ENCODE assay signal across 8 cellular contexts in genomic region chr14:24051162-24051788, GRCh38. TPM values are rescaled to one million over a fixed set of nuclear protein-coding genes. Genes with fewer than 3 reads are reported as not detected.
DNase-seq lines count a peak whose midpoint lies in the region; ATAC-seq lines count a peak whose summit lies in the region.

No MANE protein-coding gene starts in this region.

- ATAC-seq in HG02642 (IDR thresholded peaks at IDR 0.05; ENCODE audit: poor library complexity, unreplicated experiment): peak; percentile 3
- no peak for ATAC-seq in activated T-helper 17 cell treated with anti-CD3 and anti-CD28 coated beads, Interleukin-2, amount 50 U/mL, for 72 hours (replicated peaks)

- no peak overlapping the region for H3K27ac Mint-ChIP-seq in activated T-helper 17 cell treated with anti-CD3 and anti-CD28 coated beads, Interleukin-2, amount 50 U/mL, for 72 hours

- peak; percentile 35 for DNase-seq in ELF-1 (ENCODE audit: low read depth, low spot score)
- DNase-seq in cerebellar nuclear complex (lab: John Stamatoyannopoulos, UW): no peak
- DNase-seq in EL: no peak
- DNase-seq in T1000 (lab: John Stamatoyannopoulos, UW): no peak

- H3K27ac ChIP-seq in skeletal muscle tissue (ENCODE audit: low read depth, low read length): no peak overlapping the region

- H3K4me1 Mint-ChIP-seq in activated T-helper 17 cell treated with anti-CD3 and anti-CD28 coated beads, Interleukin-2, amount 50 U/mL, for 72 hours: peaks cover 15% of the 10 kb centered on the region

- H3K27me3 Mint-ChIP-seq in activated T-helper 17 cell treated with anti-CD3 and anti-CD28 coated beads, Interleukin-2, amount 50 U/mL, for 72 hours: peaks cover 6% of the 10 kb centered on the region

- H3K4me3 Mint-ChIP-seq in activated T-helper 17 cell treated with anti-CD3 and anti-CD28 coated beads, Interleukin-2, amount 50 U/mL, for 72 hours: peak overlapping the region; percentile 79

- peaks cover 11 to 31% (median 16%) of the 10 kb centered on the region in 3 donors for H3K27me3 ChIP-seq in skeletal muscle tissue (ENCODE audit: control insufficient read depth in 3 of 3, insufficient read depth in 3 of 3, low read length in 3 of 3)

- H3K4me3 ChIP-seq in iPS-11a (ENCODE audit: low read depth, low read length) (peak overlapping the region; percentile 79), skeletal muscle tissue (ENCODE audit: low read length in 3 of 3) (peak overlapping the region; percentile 59 to 78 (median 78))

- no peaks in the 10 kb centered on the region for H3K9me3 Mint-ChIP-seq in activated T-helper 17 cell treated with anti-CD3 and anti-CD28 coated beads, Interleukin-2, amount 50 U/mL, for 72 hours

- no peaks in the 10 kb centered on the region for H3K36me3 Mint-ChIP-seq in activated T-helper 17 cell treated with anti-CD3 and anti-CD28 coated beads, Interleukin-2, amount 50 U/mL, for 72 hours (ENCODE audit: low read depth)

- H3K4me1 ChIP-seq in skeletal muscle tissue (ENCODE audit: control insufficient read depth in 3 of 3, insufficient read depth in 3 of 3, low read length in 3 of 3): peaks cover 14 to 18% (median 15%) of the 10 kb centered on the region in 3 donors

- no peaks in the 10 kb centered on the region for H3K36me3 ChIP-seq in skeletal muscle tissue (ENCODE audit: control insufficient read depth in 3 of 3, insufficient read depth in 3 of 3, low read length in 3 of 3)

- no peaks in the 10 kb centered on the region for H3K9me3 ChIP-seq in skeletal muscle tissue (ENCODE audit: control insufficient read depth in 3 of 3, low read length in 3 of 3)

- H3K9ac ChIP-seq in skeletal muscle tissue (ENCODE audit: low read depth in 1 of 3, low read length in 3 of 3): peak overlapping the region; percentile 72 to 82 (median 81)

RNA-seq across cellular contexts. Expression of gene CARMIL3, which starts 0.5 kb away (rescaled TPM):
- 1 to 10 TPM; 2.1 to 4.2 TPM for total RNA-seq in activated T-helper 17 cell treated with anti-CD3 and anti-CD28 coated beads, Interleukin-2, amount 50 U/mL, for 72 hours
- under 0.01 TPM for total RNA-seq in skeletal muscle tissue

RNA-seq across cellular contexts. Expression of gene CPNE6, which starts 20.1 kb away (rescaled TPM):
- not detected for total RNA-seq in activated T-helper 17 cell treated with anti-CD3 and anti-CD28 coated beads, Interleukin-2, amount 50 U/mL, for 72 hours
- total RNA-seq in skeletal muscle tissue: not detected

RNA-seq across cellular contexts. Expression of gene PCK2, which starts 42.8 kb away (rescaled TPM):
- 10 to 100 TPM; 31.4 to 57.6 TPM for total RNA-seq in activated T-helper 17 cell treated with anti-CD3 and anti-CD28 coated beads, Interleukin-2, amount 50 U/mL, for 72 hours
- total RNA-seq in skeletal muscle tissue: 3.7 TPM
